ENCODE assay signal across 8 cellular contexts in the genomic region with DNA sequence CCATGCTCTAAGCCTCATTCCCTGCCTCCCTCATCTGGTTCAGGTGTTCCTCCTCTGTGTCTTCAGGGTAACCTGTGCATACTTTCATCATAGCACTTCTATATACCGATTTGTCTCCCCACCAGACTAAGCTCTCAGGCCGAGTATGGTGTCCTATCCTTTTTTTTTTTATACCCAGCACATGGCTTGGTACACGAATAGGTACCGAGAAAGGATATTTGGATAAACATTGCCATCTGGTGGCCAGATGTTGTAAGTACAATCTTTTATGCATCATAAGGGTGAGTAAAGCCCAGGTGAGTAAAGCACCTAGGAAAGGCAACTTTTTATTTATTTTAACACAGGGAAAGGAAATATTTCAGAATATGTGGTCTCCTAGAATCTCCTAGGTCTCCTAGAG.
A peak's percentile ranks its signal among the peaks of the same experiment; 100 is the strongest.
DNase-seq lines count a peak whose midpoint lies in the region; ATAC-seq, FAIRE-seq and TF ChIP-seq lines count a peak whose summit lies in the region.

No MANE protein-coding gene starts in this region.

- H3K4me1 Mint-ChIP-seq in activated naive CD8-positive, alpha-beta T cell treated with anti-CD3 and anti-CD28 coated beads, Interleukin-2, amount 50 U/mL, for 24 hours: peaks cover 2% of the 10 kb centered on the region

- ATAC-seq in HG02852 (IDR thresholded peaks at IDR 0.05; ENCODE audit: unreplicated experiment): peak; percentile 71
- peak; percentile 68 for ATAC-seq in activated naive CD8-positive, alpha-beta T cell treated with anti-CD3 and anti-CD28 coated beads, Interleukin-2, amount 50 U/mL, for 24 hours
- no peak for ATAC-seq in sciatic nerve

- no peak overlapping the region for H3K27ac ChIP-seq in iPS DF 6.9 (ENCODE audit: low read length)
- no peak overlapping the region for H3K27ac ChIP-seq in testis

- H3K9me3 ChIP-seq in iPS DF 6.9 (ENCODE audit: control insufficient read depth, insufficient read depth, low read length) (no peaks in the 10 kb centered on the region), testis (no peaks in the 10 kb centered on the region)

- FAIRE-seq in G401.6 (lab: Jason Lieb, UNC): peak; percentile 86

- peaks cover 8% of the 10 kb centered on the region for H3K36me3 Mint-ChIP-seq in activated naive CD8-positive, alpha-beta T cell treated with anti-CD3 and anti-CD28 coated beads, Interleukin-2, amount 50 U/mL, for 24 hours (ENCODE audit: low read depth)

- no peak for TF ChIP-seq POLR2A in testis (IDR thresholded peaks at IDR 0.05)

- no peaks in the 10 kb centered on the region for H3K9me3 Mint-ChIP-seq in activated naive CD8-positive, alpha-beta T cell treated with anti-CD3 and anti-CD28 coated beads, Interleukin-2, amount 50 U/mL, for 24 hours

- H3K27ac Mint-ChIP-seq in activated naive CD8-positive, alpha-beta T cell treated with anti-CD3 and anti-CD28 coated beads, Interleukin-2, amount 50 U/mL, for 24 hours: no peak overlapping the region

- DNase-seq in AG09309 (ENCODE audit: low read depth): no peak
- DNase-seq in NCI-H226: peak; percentile 3
- DNase-seq in activated naive CD8-positive, alpha-beta T cell treated with anti-CD3 and anti-CD28 coated beads, Interleukin-2, amount 50 U/mL, for 24 hours: no peak
- DNase-seq in iPS DF 6.9 (ENCODE audit: low read depth, low spot score): peak; percentile 22
- no peak for DNase-seq in testis
- no peak for DNase-seq in sciatic nerve (ENCODE audit: low spot score)

- H3K27me3 ChIP-seq in iPS DF 6.9 (ENCODE audit: control insufficient read depth, insufficient read depth, low read length) (no peaks in the 10 kb centered on the region), testis (no peaks in the 10 kb centered on the region)

- intact Hi-C loops in testis (cut with DNase I; ENCODE audit: low total_unique reads): no loop called here
- intact Hi-C loops in sciatic nerve (cut with DNase I): no loop called here

- whole genome bisulfite sequencing in iPS DF 6.9 (ENCODE audit: insufficient coverage, insufficient read length): no CpG with 5 or more reads among the region's 4 CpGs
- 29 to 39% methylated on average over 4 of the region's 4 CpGs for WGBS in testis, 2 donors

- H3K4me1 ChIP-seq in iPS DF 6.9 (ENCODE audit: control insufficient read depth, insufficient read depth, low read length): no peaks in the 10 kb centered on the region; the same call in 1 of the 2 replicates
- no peaks in the 10 kb centered on the region for H3K4me1 ChIP-seq in testis

- no peak overlapping the region for H3K4me3 Mint-ChIP-seq in activated naive CD8-positive, alpha-beta T cell treated with anti-CD3 and anti-CD28 coated beads, Interleukin-2, amount 50 U/mL, for 24 hours

- TF ChIP-seq CTCF in AG09309 (IDR thresholded peaks at IDR 0.05; ENCODE audit: control insufficient read depth, insufficient read depth, low read depth, low read length, missing control alignments): peak; percentile 49
- peak in 2 of 3 experiments; percentile 26 to 50 for TF ChIP-seq CTCF in testis (IDR thresholded peaks at IDR 0.05)

- no peaks in the 10 kb centered on the region for H3K27me3 Mint-ChIP-seq in activated naive CD8-positive, alpha-beta T cell treated with anti-CD3 and anti-CD28 coated beads, Interleukin-2, amount 50 U/mL, for 24 hours

- no peak overlapping the region for H3K4me3 ChIP-seq in AG09309 (ENCODE audit: control insufficient read depth, low read depth, low read length)
- no peak overlapping the region for H3K4me3 ChIP-seq in iPS DF 6.9 (ENCODE audit: low read length)
- H3K4me3 ChIP-seq in testis: no peak overlapping the region

- no peaks in the 10 kb centered on the region for H3K36me3 ChIP-seq in iPS DF 6.9 (ENCODE audit: control insufficient read depth, insufficient read depth, low read length)
- H3K36me3 ChIP-seq in testis (ENCODE audit: low read depth, missing control alignments): no peaks in the 10 kb centered on the region

Comparison
In these comparisons a context has a peak if more than half of its experiments do, and no peak if none do; other contexts are left out.
1. DNase-seq: peak in NCI-H226 (single experiment) and iPS DF 6.9 (single experiment); none in AG09309 (single experiment), activated naive CD8-positive, alpha-beta T cell treated with anti-CD3 and anti-CD28 coated beads, Interleukin-2, amount 50 U/mL, for 24 hours (single experiment), testis (single experiment) and sciatic nerve (single experiment).